In genomic region chr6:169700296-169700695, GRCh38 we compare ENCODE assay signal across 9 cellular contexts. TPM values are rescaled to one million over a fixed set of nuclear protein-coding genes. Genes with fewer than 3 reads are reported as not detected.
DNase-seq lines count a peak whose midpoint lies in the region; ATAC-seq and TF ChIP-seq lines count a peak whose summit lies in the region.
"Had no signal": no experiment of that assay in that cellular context is flagged by ENCODE, and none has a peak within 500 bp of the region (broad histone marks: within the 10 kb centered on the region; RNA-seq: fewer than 3 reads in every experiment).

No MANE protein-coding gene starts in this region.

- peaks cover 14% of the 10 kb centered on the region for H3K36me3 ChIP-seq in CD4-positive, CD25-positive, alpha-beta regulatory T cell (ENCODE audit: control insufficient read depth, insufficient read depth, low read length)
- H3K36me3 ChIP-seq in prostate gland (no peaks in the 10 kb centered on the region), left ventricle myocardium inferior (peaks cover 9% of the 10 kb centered on the region)

- peaks cover 0 to 3% (median 0%) of the 10 kb centered on the region in 7 donors for H3K9me3 Mint-ChIP-seq in CD4-positive, CD25-positive, alpha-beta regulatory T cell
- H3K9me3 Mint-ChIP-seq in IgD-negative memory B cell = peaks cover 0 to 5% (median 0%) of the 10 kb centered on the region in 3 donors
- H3K9me3 Mint-ChIP-seq in activated naive CD8-positive, alpha-beta T cell treated with anti-CD3 and anti-CD28 coated beads for 36 hours = no peaks in the 10 kb centered on the region

- no peak for TF ChIP-seq POLR2A in prostate gland (IDR thresholded peaks at IDR 0.05)

- TF ChIP-seq CTCF in prostate gland (IDR thresholded peaks at IDR 0.05) = no peak
- no peak for TF ChIP-seq CTCF in left ventricle myocardium inferior (IDR thresholded peaks at IDR 0.05; ENCODE audit: borderline replicate concordance)

- H3K4me3 Mint-ChIP-seq in CD4-positive, CD25-positive, alpha-beta regulatory T cell = peak overlapping the region; percentile 24 to 100 (median 60)
- H3K4me3 Mint-ChIP-seq in IgD-negative memory B cell = peak overlapping the region; percentile 32 to 98 (median 82)
- H3K4me3 Mint-ChIP-seq in activated naive CD8-positive, alpha-beta T cell treated with anti-CD3 and anti-CD28 coated beads for 36 hours = peak overlapping the region; percentile 91

- intact Hi-C loops in prostate gland (cut with DNase I) (no loop called here), left ventricle myocardium inferior (cut with micrococcal nuclease) (no loop called here)

- peaks cover 38% of the 10 kb centered on the region for H3K4me1 ChIP-seq in CD4-positive, CD25-positive, alpha-beta regulatory T cell (ENCODE audit: control insufficient read depth, insufficient read depth, low read length, poor library complexity, severe bottlenecking)
- H3K4me1 ChIP-seq in prostate gland (replicated peaks) (no peaks in the 10 kb centered on the region), left ventricle myocardium inferior (peaks cover 52% of the 10 kb centered on the region)

- H3K4me1 Mint-ChIP-seq in CD4-positive, CD25-positive, alpha-beta regulatory T cell = peaks cover 17 to 47% (median 37%) of the 10 kb centered on the region in 4 donors
- peaks cover 21 to 29% (median 22%) of the 10 kb centered on the region in 3 donors for H3K4me1 Mint-ChIP-seq in IgD-negative memory B cell
- peaks cover 34% of the 10 kb centered on the region for H3K4me1 Mint-ChIP-seq in activated naive CD8-positive, alpha-beta T cell treated with anti-CD3 and anti-CD28 coated beads for 36 hours

- peaks cover 9% of the 10 kb centered on the region for H3K36me3 Mint-ChIP-seq in CD4-positive, CD25-positive, alpha-beta regulatory T cell
- peaks cover 2% of the 10 kb centered on the region for H3K36me3 Mint-ChIP-seq in IgD-negative memory B cell
- peaks cover 41% of the 10 kb centered on the region for H3K36me3 Mint-ChIP-seq in activated naive CD8-positive, alpha-beta T cell treated with anti-CD3 and anti-CD28 coated beads for 36 hours

- ATAC-seq in CD4-positive, CD25-positive, alpha-beta regulatory T cell (ENCODE audit: low read depth in 2 of 2) = no peak
- ATAC-seq in GM21367 (IDR thresholded peaks at IDR 0.05; ENCODE audit: unreplicated experiment) = no peak
- no peak for ATAC-seq in GM18861 (IDR thresholded peaks at IDR 0.05; ENCODE audit: unreplicated experiment)
- ATAC-seq: gastrocnemius medialis had no signal

- no peak overlapping the region for H3K27ac ChIP-seq in CD4-positive, CD25-positive, alpha-beta regulatory T cell (ENCODE audit: insufficient read depth, low read length, poor library complexity, severe bottlenecking)
- H3K27ac ChIP-seq in prostate gland = no peak overlapping the region
- no peak overlapping the region for H3K27ac ChIP-seq in left ventricle myocardium inferior (replicated peaks)

- peak overlapping the region in 1 of 3 donors; percentile 93 for H3K27ac Mint-ChIP-seq in CD4-positive, CD25-positive, alpha-beta regulatory T cell
- peak overlapping the region in 1 of 3 donors; percentile 72 for H3K27ac Mint-ChIP-seq in IgD-negative memory B cell
- no peak overlapping the region for H3K27ac Mint-ChIP-seq in activated naive CD8-positive, alpha-beta T cell treated with anti-CD3 and anti-CD28 coated beads for 36 hours

- DNase-seq in CD4-positive, CD25-positive, alpha-beta regulatory T cell = no peak
- no peak for DNase-seq in activated naive CD8-positive, alpha-beta T cell treated with anti-CD3 and anti-CD28 coated beads for 36 hours
- DNase-seq in myocyte (ENCODE audit: low read depth) = peak; percentile 74
- DNase-seq in prostate gland (ENCODE audit: low spot score) = no peak
- no peak for DNase-seq in left ventricle myocardium inferior
- DNase-seq: gastrocnemius medialis had no signal

- WGBS in prostate gland = 52% methylated on average over 5 of the region's 5 CpGs

- no peaks in the 10 kb centered on the region for H3K27me3 ChIP-seq in CD4-positive, CD25-positive, alpha-beta regulatory T cell (ENCODE audit: control insufficient read depth, insufficient read depth, low read length)
- H3K27me3 ChIP-seq in prostate gland (replicated peaks; ENCODE audit: insufficient read depth) (no peaks in the 10 kb centered on the region), left ventricle myocardium inferior (ENCODE audit: low read depth) (no peaks in the 10 kb centered on the region)
- H3K27me3 ChIP-seq: gastrocnemius medialis had no signal

- H3K9me3 ChIP-seq in CD4-positive, CD25-positive, alpha-beta regulatory T cell (ENCODE audit: control insufficient read depth in 2 of 2, low read length in 2 of 2) = peaks cover 3 to 6% of the 10 kb centered on the region in 2 experiments
- H3K9me3 ChIP-seq in prostate gland = no peaks in the 10 kb centered on the region
- H3K9me3 ChIP-seq in left ventricle myocardium inferior (replicated peaks) = peaks cover 7% of the 10 kb centered on the region
- H3K9me3 ChIP-seq: gastrocnemius medialis had no signal

- no peaks in the 10 kb centered on the region for H3K27me3 Mint-ChIP-seq in CD4-positive, CD25-positive, alpha-beta regulatory T cell
- H3K27me3 Mint-ChIP-seq in IgD-negative memory B cell = no peaks in the 10 kb centered on the region
- no peaks in the 10 kb centered on the region for H3K27me3 Mint-ChIP-seq in activated naive CD8-positive, alpha-beta T cell treated with anti-CD3 and anti-CD28 coated beads for 36 hours

- H3K4me3 ChIP-seq in CD4-positive, CD25-positive, alpha-beta regulatory T cell (ENCODE audit: low read depth, low read length) = no peak overlapping the region
- H3K4me3 ChIP-seq in prostate gland (no peak overlapping the region), left ventricle myocardium inferior (no peak overlapping the region)

RNA-seq across cellular contexts. Expression of gene WDR27, which starts 1.5 kb away (rescaled TPM):
- total RNA-seq in CD4-positive, CD25-positive, alpha-beta regulatory T cell = 30.7 TPM
- 1 to 10 TPM; 3.7 to 5.6 (median 4.5) TPM for polyA plus RNA-seq in CD4-positive, CD25-positive, alpha-beta regulatory T cell
- 8.6 TPM for polyA plus RNA-seq in IgD-negative memory B cell
- total RNA-seq in activated naive CD8-positive, alpha-beta T cell treated with anti-CD3 and anti-CD28 coated beads for 36 hours = 10 to 100 TPM; 29.0 to 29.7 TPM
- 27.0 and 35.4 TPM in 2 replicates for total RNA-seq in myocyte
- polyA plus RNA-seq in myocyte (2012) = 27.8 TPM
- total RNA-seq in prostate gland = 10 to 100 TPM; 17.8 to 53.1 TPM
- 9.1 TPM for total RNA-seq in left ventricle myocardium inferior

RNA-seq across cellular contexts. Expression of gene C6orf120, which starts 1.6 kb away (rescaled TPM):
- total RNA-seq in CD4-positive, CD25-positive, alpha-beta regulatory T cell = 18.2 TPM
- 10 to 100 TPM in 3 of 4 donors, 1 to 10 TPM in 1; 9.7 to 11.7 (median 11.0) TPM for polyA plus RNA-seq in CD4-positive, CD25-positive, alpha-beta regulatory T cell
- 7.8 TPM for polyA plus RNA-seq in IgD-negative memory B cell
- total RNA-seq in activated naive CD8-positive, alpha-beta T cell treated with anti-CD3 and anti-CD28 coated beads for 36 hours = 10 to 100 TPM; 20.8 to 21.0 TPM
- total RNA-seq in myocyte (49.3 and 52.7 TPM in 2 replicates), prostate gland (10 to 100 TPM; 23.6 to 41.8 TPM), left ventricle myocardium inferior (14.0 TPM)
- polyA plus RNA-seq in myocyte (2012) = 17.9 TPM

RNA-seq across cellular contexts. Expression of gene PHF10, which starts 24.0 kb away (rescaled TPM):
- 69.6 TPM for total RNA-seq in CD4-positive, CD25-positive, alpha-beta regulatory T cell
- polyA plus RNA-seq in CD4-positive, CD25-positive, alpha-beta regulatory T cell = 10 to 100 TPM; 18.6 to 25.9 (median 20.2) TPM
- 7.1 TPM for polyA plus RNA-seq in IgD-negative memory B cell
- total RNA-seq in activated naive CD8-positive, alpha-beta T cell treated with anti-CD3 and anti-CD28 coated beads for 36 hours = 10 to 100 TPM; 72.7 to 79.8 TPM
- 44.1 and 44.9 TPM in 2 replicates for total RNA-seq in myocyte
- 35.0 TPM for polyA plus RNA-seq in myocyte (2012)
- total RNA-seq in prostate gland = 10 to 100 TPM; 45.9 to 50.4 TPM
- 56.6 TPM for total RNA-seq in left ventricle myocardium inferior

RNA-seq across cellular contexts. Expression of gene DYNLT2, which starts 51.1 kb away (rescaled TPM):
- total RNA-seq in CD4-positive, CD25-positive, alpha-beta regulatory T cell = 3.9 TPM
- 1 to 10 TPM in 2 of 4 donors, under 1 TPM in 2; 0.48 to 1.1 (median 0.95) TPM for polyA plus RNA-seq in CD4-positive, CD25-positive, alpha-beta regulatory T cell
- polyA plus RNA-seq in IgD-negative memory B cell = 1.0 TPM
- 1 to 10 TPM; 2.0 TPM for total RNA-seq in activated naive CD8-positive, alpha-beta T cell treated with anti-CD3 and anti-CD28 coated beads for 36 hours
- total RNA-seq in myocyte (3.0 and 3.1 TPM in 2 replicates), prostate gland (1 to 10 TPM; 2.2 to 7.2 TPM), left ventricle myocardium inferior (0.66 TPM)
- polyA plus RNA-seq in myocyte (2012) = 1.3 TPM

RNA-seq across cellular contexts. Expression of gene ERMARD, which starts 51.1 kb away (rescaled TPM):
- 27.3 TPM for total RNA-seq in CD4-positive, CD25-positive, alpha-beta regulatory T cell
- polyA plus RNA-seq in CD4-positive, CD25-positive, alpha-beta regulatory T cell = 10 to 100 TPM; 12.4 to 14.4 (median 13.5) TPM
- polyA plus RNA-seq in IgD-negative memory B cell = 9.0 TPM
- 10 to 100 TPM; 24.0 to 26.2 TPM for total RNA-seq in activated naive CD8-positive, alpha-beta T cell treated with anti-CD3 and anti-CD28 coated beads for 36 hours
- total RNA-seq in myocyte (13.5 and 20.8 TPM in 2 replicates), prostate gland (10 to 100 TPM; 23.7 to 33.2 TPM), left ventricle myocardium inferior (9.3 TPM)
- polyA plus RNA-seq in myocyte (2012) = 26.9 TPM
